In the genomic region with DNA sequence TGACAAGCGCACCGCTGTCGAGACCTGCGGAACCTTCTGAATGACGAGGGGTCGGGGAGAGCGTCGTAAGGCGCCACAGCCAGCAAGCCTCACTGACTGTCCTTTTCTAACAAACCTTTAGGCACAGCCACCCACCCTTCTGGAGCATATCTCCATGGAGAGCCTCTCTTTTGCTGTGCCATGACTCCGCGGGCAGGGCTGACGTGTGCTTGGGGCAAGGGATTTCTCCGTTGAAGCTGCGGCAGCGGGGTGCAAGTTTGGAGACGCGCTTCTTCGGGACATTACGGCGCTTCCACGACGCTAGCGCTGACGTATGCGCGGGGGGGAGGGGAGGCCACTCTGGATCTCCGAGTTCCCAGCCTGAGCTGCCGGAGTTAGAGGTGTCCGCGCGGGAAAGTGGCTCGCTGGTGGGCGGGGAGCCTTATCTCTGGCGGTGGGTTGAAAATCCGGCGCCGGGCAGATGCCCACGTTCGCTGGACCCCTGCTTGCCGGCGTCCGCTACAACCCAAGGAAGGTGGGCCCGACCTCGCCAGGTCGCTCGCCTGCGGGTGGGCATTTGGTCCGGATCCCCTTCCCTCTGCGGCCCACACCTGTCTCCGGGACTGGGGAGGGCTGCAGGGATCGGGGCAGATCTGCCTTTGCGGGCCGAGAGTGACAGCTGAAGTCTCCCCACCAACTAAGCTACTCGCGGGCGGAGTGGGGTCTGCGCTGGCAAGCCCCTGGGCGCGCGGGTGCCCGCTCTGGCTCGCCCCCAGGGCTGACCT, we compare ENCODE assay signal across 8 cellular contexts. TPM values are rescaled to one million over a fixed set of nuclear protein-coding genes. Genes with fewer than 3 reads are reported as not detected.
DNase-seq lines count a peak whose midpoint lies in the region; TF ChIP-seq lines count a peak whose summit lies in the region.

No MANE protein-coding gene starts in this region.

- no peak overlapping the region for H3T11ph ChIP-seq in H9 (ENCODE audit: low read length)

- no peaks in the 10 kb centered on the region for H3F3A ChIP-seq in Loucy (ENCODE audit: low read depth)

- intact Hi-C loops in testis (cut with DNase I; ENCODE audit: low total_unique reads) = no loop called here

- H3K9ac ChIP-seq in H9 (ENCODE audit: extremely low read depth, insufficient read length, low read length) (peak overlapping the region; percentile 12), Loucy (ENCODE audit: low read depth, low read length, poor library complexity, severe bottlenecking) (peak overlapping the region; percentile 74)

- no peak overlapping the region for H4K91ac ChIP-seq in H9 (ENCODE audit: insufficient read length, low read depth, low read length)

- H3K27ac Mint-ChIP-seq in H9 (no peak overlapping the region), glutamatergic neuron (ENCODE audit: unreplicated experiment) (no peak overlapping the region)
- no peak overlapping the region for H3K27ac Mint-ChIP-seq in activated naive CD4-positive, alpha-beta T cell treated with anti-CD3 and anti-CD28 coated beads, Interleukin-2, amount 10 ng/mL, durations not matched to agents 7 days and 5 days

- no peak overlapping the region for H3K4ac ChIP-seq in H9 (ENCODE audit: low read depth, low read length)

- in situ Hi-C loops in SK-MEL-5 (cut with HindIII; ENCODE audit: low pct_unique_long_range_greater_than_20kb, low sequenced_read_pairs) = no loop called here

- peak overlapping the region; percentile 80 for H3K4me3 ChIP-seq in Loucy (ENCODE audit: low read length, poor library complexity, severe bottlenecking)
- H3K4me3 ChIP-seq in osteoblast (ENCODE audit: insufficient read depth, low read length) = peak overlapping the region; percentile 94
- H3K4me3 ChIP-seq in testis = peak overlapping the region; percentile 71 to 77

- H3K9me2 ChIP-seq in Loucy (replicated peaks; ENCODE audit: low read depth, low read length) = no peaks in the 10 kb centered on the region

- H2BK20ac ChIP-seq in H9 (ENCODE audit: low read depth, low read length, poor library complexity, severe bottlenecking) = no peak overlapping the region

- H3K4me1 Mint-ChIP-seq in H9 (peaks cover 3 to 5% of the 10 kb centered on the region in 2 experiments), glutamatergic neuron (ENCODE audit: low read depth, unreplicated experiment) (peaks cover 2% of the 10 kb centered on the region)
- peaks cover 20% of the 10 kb centered on the region for H3K4me1 Mint-ChIP-seq in activated naive CD4-positive, alpha-beta T cell treated with anti-CD3 and anti-CD28 coated beads, Interleukin-2, amount 10 ng/mL, durations not matched to agents 7 days and 5 days

- H4K5ac ChIP-seq in H9 (ENCODE audit: insufficient read length, low read depth, low read length) = no peak overlapping the region

- H3K56ac ChIP-seq in H9 (ENCODE audit: insufficient read length, low read depth, low read length) = no peak overlapping the region

- no peak for TF ChIP-seq CTCF in H9 (conservative IDR thresholded peaks at IDR 0.05)
- no peak for TF ChIP-seq CTCF in Loucy (conservative IDR thresholded peaks at IDR 0.05; ENCODE audit: low read length)
- TF ChIP-seq CTCF in glutamatergic neuron (IDR thresholded peaks at IDR 0.05; ENCODE audit: partially characterized antibody, unreplicated experiment) = no peak
- TF ChIP-seq CTCF in osteoblast (IDR thresholded peaks at IDR 0.05; ENCODE audit: extremely low read depth, low read depth, low read length) = no peak
- TF ChIP-seq CTCF in testis (IDR thresholded peaks at IDR 0.05) = peak in 1 of 3 experiments; percentile 2

- peak overlapping the region; percentile 18; the same call in 1 of the 2 replicates for H3K14ac ChIP-seq in H9 (ENCODE audit: insufficient read depth, low read length)

- no peaks in the 10 kb centered on the region for H3K79me1 ChIP-seq in H9 (ENCODE audit: insufficient read depth, low read depth, low read length, poor library complexity, severe bottlenecking)

- H2AFZ ChIP-seq in H9 (ENCODE audit: low read length) (no peak overlapping the region), Loucy (ENCODE audit: low read length) (peak overlapping the region; percentile 99), osteoblast (ENCODE audit: low read length) (peak overlapping the region; percentile 100)

- no peak for TF ChIP-seq POLR2A in testis (IDR thresholded peaks at IDR 0.05)

- H3K27ac ChIP-seq in H9 (ENCODE audit: insufficient read length, low read depth, low read length) = no peak overlapping the region
- H3K27ac ChIP-seq in osteoblast (ENCODE audit: low read depth, low read length) = peak overlapping the region; percentile 94
- peak overlapping the region; percentile 40 to 80 for H3K27ac ChIP-seq in testis

- H3K27me3 Mint-ChIP-seq in H9 (ENCODE audit: low read depth) = peaks cover 16% of the 10 kb centered on the region
- H3K27me3 Mint-ChIP-seq in activated naive CD4-positive, alpha-beta T cell treated with anti-CD3 and anti-CD28 coated beads, Interleukin-2, amount 10 ng/mL, durations not matched to agents 7 days and 5 days = no peaks in the 10 kb centered on the region
- H3K27me3 Mint-ChIP-seq in glutamatergic neuron (ENCODE audit: unreplicated experiment) = peaks cover 6% of the 10 kb centered on the region

- no peak overlapping the region for H2AK5ac ChIP-seq in H9 (ENCODE audit: insufficient read length, low read length)

- H3K79me2 ChIP-seq in H9 (ENCODE audit: insufficient read depth, low read length) (peaks cover 2% of the 10 kb centered on the region; the same call in 1 of the 2 replicates), Loucy (ENCODE audit: insufficient read depth, low read length) (peaks cover 28% of the 10 kb centered on the region), osteoblast (ENCODE audit: insufficient read depth, low read length) (peaks cover 34% of the 10 kb centered on the region)

- H4K8ac ChIP-seq in H9 (replicated peaks; ENCODE audit: insufficient read length, low read depth, low read length) = no peak overlapping the region

- H3K36me3 Mint-ChIP-seq in H9 (ENCODE audit: insufficient read depth in 1 of 3, low read depth in 3 of 3) = no peaks in the 10 kb centered on the region; a peak in 1 of 7 replicates
- H3K36me3 Mint-ChIP-seq in activated naive CD4-positive, alpha-beta T cell treated with anti-CD3 and anti-CD28 coated beads, Interleukin-2, amount 10 ng/mL, durations not matched to agents 7 days and 5 days = no peaks in the 10 kb centered on the region
- H3K36me3 Mint-ChIP-seq in glutamatergic neuron (ENCODE audit: unreplicated experiment) = peaks cover 4% of the 10 kb centered on the region

- no peak overlapping the region for H3K18ac ChIP-seq in H9 (ENCODE audit: insufficient read length, low read depth, low read length)

- H3K4me2 ChIP-seq in H9 (ENCODE audit: insufficient read depth, insufficient read length, low read length) (peak overlapping the region; percentile 67), Loucy (ENCODE audit: low read depth, low read length, poor library complexity, severe bottlenecking) (peak overlapping the region; percentile 89), osteoblast (ENCODE audit: insufficient read depth, low read length) (peak overlapping the region; percentile 100)

- no peak overlapping the region for H2BK120ac ChIP-seq in H9 (ENCODE audit: low read depth, low read length, poor library complexity, severe bottlenecking)

- H3K9me3 Mint-ChIP-seq in H9 (no peaks in the 10 kb centered on the region), glutamatergic neuron (ENCODE audit: unreplicated experiment) (no peaks in the 10 kb centered on the region)
- no peaks in the 10 kb centered on the region for H3K9me3 Mint-ChIP-seq in activated naive CD4-positive, alpha-beta T cell treated with anti-CD3 and anti-CD28 coated beads, Interleukin-2, amount 10 ng/mL, durations not matched to agents 7 days and 5 days

- no peaks in the 10 kb centered on the region for H3K4me1 ChIP-seq in H9 (ENCODE audit: insufficient read depth, low read length)
- H3K4me1 ChIP-seq in Loucy (ENCODE audit: insufficient read depth, low read length, poor library complexity, severe bottlenecking) = peaks cover 18% of the 10 kb centered on the region
- peaks cover 14% of the 10 kb centered on the region for H3K4me1 ChIP-seq in osteoblast (ENCODE audit: insufficient read depth, low read length)
- no peaks in the 10 kb centered on the region for H3K4me1 ChIP-seq in testis

- H3K36me3 ChIP-seq in Loucy (ENCODE audit: insufficient read depth, low read length) (no peaks in the 10 kb centered on the region), osteoblast (ENCODE audit: insufficient read depth, low read length) (no peaks in the 10 kb centered on the region), testis (ENCODE audit: low read depth, missing control alignments) (no peaks in the 10 kb centered on the region)

- H3K27me3 ChIP-seq in H9 (ENCODE audit: insufficient read depth, low read length) (peaks cover 12% of the 10 kb centered on the region; the same call in 1 of the 2 replicates), Loucy (ENCODE audit: insufficient read depth, low read length, poor library complexity, severe bottlenecking) (no peaks in the 10 kb centered on the region), osteoblast (ENCODE audit: insufficient read depth, low read length) (no peaks in the 10 kb centered on the region), testis (no peaks in the 10 kb centered on the region)

- no peaks in the 10 kb centered on the region for H3K9me3 ChIP-seq in H9 (ENCODE audit: control insufficient read depth, low read depth, low read length)
- no peaks in the 10 kb centered on the region for H3K9me3 ChIP-seq in Loucy (ENCODE audit: insufficient read depth, low read depth, low read length)
- H3K9me3 ChIP-seq in osteoblast (ENCODE audit: low read depth, low read length) = no peaks in the 10 kb centered on the region
- H3K9me3 ChIP-seq in testis = no peaks in the 10 kb centered on the region

- no peak overlapping the region for H2BK12ac ChIP-seq in H9 (ENCODE audit: insufficient read length, low read depth, low read length)

- no peak overlapping the region for H3K23ac ChIP-seq in H9 (ENCODE audit: insufficient read length, low read depth, low read length)

- WGBS in H9 (ENCODE audit: extremely low coverage, insufficient read length, low lambda C conversion rate) = no CpG with 5 or more reads among the region's 62 CpGs
- 0% methylated on average over 5 to 59 of the region's 62 CpGs for WGBS in testis, 2 donors

- H3K23me2 ChIP-seq in H9 (ENCODE audit: insufficient read length, low read depth, low read length, poor library complexity, severe bottlenecking) = peaks cover 3% of the 10 kb centered on the region

- CTCF ChIA-PET in activated naive CD4-positive, alpha-beta T cell treated with anti-CD3 and anti-CD28 coated beads, Interleukin-2, amount 10 ng/mL, durations not matched to agents 7 days and 5 days (lab: Charles Lee) = no interaction called here

- no peaks in the 10 kb centered on the region for H4K20me1 ChIP-seq in H9 (ENCODE audit: control insufficient read depth, insufficient read depth, insufficient read length)
- no peaks in the 10 kb centered on the region for H4K20me1 ChIP-seq in Loucy (ENCODE audit: insufficient read depth, low read length, poor library complexity, severe bottlenecking)
- no peaks in the 10 kb centered on the region for H4K20me1 ChIP-seq in osteoblast (ENCODE audit: insufficient read depth, low read length)

- no peak overlapping the region for H2BK15ac ChIP-seq in H9 (ENCODE audit: low read depth, low read length)

- H3K4me3 Mint-ChIP-seq in H9 (no peak overlapping the region), glutamatergic neuron (ENCODE audit: unreplicated experiment) (no peak overlapping the region)
- no peak overlapping the region for H3K4me3 Mint-ChIP-seq in activated naive CD4-positive, alpha-beta T cell treated with anti-CD3 and anti-CD28 coated beads, Interleukin-2, amount 10 ng/mL, durations not matched to agents 7 days and 5 days

- no peak overlapping the region for H2BK5ac ChIP-seq in H9 (ENCODE audit: insufficient read length, low read length)

- peak; percentile 62 for DNase-seq in GF-D8 (lab: John Stamatoyannopoulos, UW)
- peak; percentile 77 for DNase-seq in H9
- DNase-seq in SK-MEL-5 (ENCODE audit: low read depth, low spot score) = peak; percentile 66
- DNase-seq in activated naive CD4-positive, alpha-beta T cell treated with anti-CD3 and anti-CD28 coated beads, Interleukin-2, amount 10 ng/mL, durations not matched to agents 7 days and 5 days = peak; percentile 90
- DNase-seq in glutamatergic neuron = peak; percentile 86
- peak; percentile 95 for DNase-seq in osteoblast (ENCODE audit: insufficient read length, low spot score, missing footprints)
- peak; percentile 96 for DNase-seq in testis

RNA-seq across cellular contexts. Expression of a gene that starts 0.5 kb away (rescaled TPM):
- 3.4 and 3.9 TPM in 2 replicates for total RNA-seq in H9 (2021)
- 4.4 and 5.4 TPM in 2 replicates for total RNA-seq in SK-MEL-5 (2014; rRNA removed; shearing (Covaris generic))
- polyA plus RNA-seq in SK-MEL-5 (2015; cell fraction: cytosol; rRNA removed) = 2.2 and 3.1 TPM in 2 replicates
- polyA plus RNA-seq in SK-MEL-5 (2015; cell fraction: nucleus; rRNA removed) = 8.8 and 9.2 TPM in 2 replicates
- 13.5 TPM for total RNA-seq in glutamatergic neuron (ENCODE audit: unreplicated experiment)
- 9.0 and 12.4 TPM in 2 replicates for total RNA-seq in osteoblast
- total RNA-seq in testis = 10 to 100 TPM; 11.6 to 12.4 TPM
- 6.4 TPM for polyA plus RNA-seq in testis (ENCODE audit: insufficient read depth, low read depth, low replicate concordance)
